Comparison of ENCODE assay signal across 1 cellular context in the genomic region with DNA sequence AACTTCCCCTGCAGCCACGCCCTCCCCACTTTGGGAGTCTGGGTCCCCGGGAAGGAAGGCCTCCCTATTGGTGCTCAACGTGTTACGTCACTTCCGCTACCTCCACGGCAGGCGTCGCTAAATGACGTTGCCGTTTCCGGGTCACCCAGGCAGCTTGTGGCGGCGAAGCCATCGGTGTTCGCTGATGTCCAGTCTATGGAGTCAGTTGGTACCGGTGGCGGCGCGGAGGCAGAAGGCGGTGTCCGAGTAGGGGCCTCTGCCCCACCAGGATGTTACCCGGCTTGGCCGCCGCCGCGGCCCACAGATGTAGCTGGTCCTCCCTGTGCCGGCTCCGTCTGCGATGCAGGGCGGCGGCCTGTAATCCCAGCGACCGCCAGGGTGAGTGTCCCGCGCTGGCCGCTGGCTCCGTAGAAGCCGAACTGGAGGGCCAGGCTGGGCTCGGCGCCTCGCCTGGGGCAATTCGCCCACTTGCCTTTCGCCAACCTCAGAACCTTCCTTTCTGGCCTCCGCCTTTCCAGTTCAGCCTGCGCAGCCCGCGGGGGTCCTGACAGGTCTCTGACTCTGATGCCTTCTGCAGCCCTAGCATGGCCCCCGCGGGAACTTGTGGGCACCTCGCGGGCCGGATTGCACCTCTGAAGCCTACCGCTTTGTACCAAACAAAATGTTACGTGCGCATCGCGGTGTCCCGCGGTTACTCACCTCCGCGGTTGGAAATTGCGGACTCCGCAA.
TF ChIP-seq lines count a peak whose summit lies in the region.

Gene SLC30A9, plus strand, starts transcription at position 148 of the 729 bp plus-strand sequence. Its CDS starts 122 bp downstream, at position 270.

TF ChIP-seq in HEK293, 187 proteins besides CTCF, POLR2A, EP300 and RAD21 (continued from another document):
- TF ChIP-seq REST (tag by site-specific recombination; IDR thresholded peaks at IDR 0.05): no peak
- TF ChIP-seq SP7 (tag by site-specific recombination; IDR thresholded peaks at IDR 0.05): peak; percentile 37; the same call in 1 of the 2 replicates
- TF ChIP-seq KLF1 (tag by site-specific recombination; IDR thresholded peaks at IDR 0.05): peak; percentile 20; the same call in 1 of the 2 replicates
- 0 out of 2 replicates have a peak, but pooled peaks have one; percentile 17 for TF ChIP-seq YY1 (tag by site-specific recombination; IDR thresholded peaks at IDR 0.05)
- peak; percentile 52; the same call in 1 of the 2 replicates for TF ChIP-seq ELK4 (IDR thresholded peaks at IDR 0.05; ENCODE audit: borderline replicate concordance, low read depth, low read length)
- TF ChIP-seq KLF9 (tag by site-specific recombination; IDR thresholded peaks at IDR 0.05; ENCODE audit: low read depth): peak; percentile 83; the same call in 1 of the 2 replicates
- TF ChIP-seq GLIS1 (tag by site-specific recombination; IDR thresholded peaks at IDR 0.05): peak; percentile 19; the same call in 1 of the 2 replicates
- TF ChIP-seq ZEB2 (tag by site-specific recombination; IDR thresholded peaks at IDR 0.05): peak; percentile 39; the same call in 1 of the 2 replicates
- TF ChIP-seq ZFP37 (tag by site-specific recombination; IDR thresholded peaks at IDR 0.05): 0 out of 2 replicates have a peak, but pooled peaks have one; percentile 12
- TF ChIP-seq ZSCAN30 (tag by site-specific recombination; IDR thresholded peaks at IDR 0.05): peak; percentile 63; the same call in 1 of the 2 replicates
- TF ChIP-seq ZNF626 (tag by site-specific recombination; IDR thresholded peaks at IDR 0.05): no peak
- TF ChIP-seq GLIS2 (tag by site-specific recombination; IDR thresholded peaks at IDR 0.05): peak; percentile 56; the same call in 1 of the 2 replicates
- peak; percentile 43; the same call in 1 of the 2 replicates for TF ChIP-seq ZNF76 (tag by site-specific recombination; IDR thresholded peaks at IDR 0.05; ENCODE audit: borderline replicate concordance, low read depth)
- peak; percentile 36; the same call in 1 of the 2 replicates for TF ChIP-seq PATZ1 (tag by site-specific recombination; IDR thresholded peaks at IDR 0.05)
- TF ChIP-seq, protein P1, sequence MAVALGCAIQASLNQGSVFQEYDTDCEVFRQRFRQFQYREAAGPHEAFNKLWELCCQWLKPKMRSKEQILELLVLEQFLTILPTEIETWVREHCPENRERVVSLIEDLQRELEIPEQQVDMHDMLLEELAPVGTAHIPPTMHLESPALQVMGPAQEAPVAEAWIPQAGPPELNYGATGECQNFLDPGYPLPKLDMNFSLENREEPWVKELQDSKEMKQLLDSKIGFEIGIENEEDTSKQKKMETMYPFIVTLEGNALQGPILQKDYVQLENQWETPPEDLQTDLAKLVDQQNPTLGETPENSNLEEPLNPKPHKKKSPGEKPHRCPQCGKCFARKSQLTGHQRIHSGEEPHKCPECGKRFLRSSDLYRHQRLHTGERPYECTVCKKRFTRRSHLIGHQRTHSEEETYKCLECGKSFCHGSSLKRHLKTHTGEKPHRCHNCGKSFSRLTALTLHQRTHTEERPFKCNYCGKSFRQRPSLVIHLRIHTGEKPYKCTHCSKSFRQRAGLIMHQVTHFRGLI (tag by site-specific recombination; IDR thresholded peaks at IDR 0.05): peak; percentile 80
- TF ChIP-seq WT1 (tag by site-specific recombination; IDR thresholded peaks at IDR 0.05): peak; percentile 33; the same call in 1 of the 2 replicates
- peak; percentile 51; the same call in 1 of the 2 replicates for TF ChIP-seq ZXDB (tag by site-specific recombination; IDR thresholded peaks at IDR 0.05)
- TF ChIP-seq, protein P2, sequence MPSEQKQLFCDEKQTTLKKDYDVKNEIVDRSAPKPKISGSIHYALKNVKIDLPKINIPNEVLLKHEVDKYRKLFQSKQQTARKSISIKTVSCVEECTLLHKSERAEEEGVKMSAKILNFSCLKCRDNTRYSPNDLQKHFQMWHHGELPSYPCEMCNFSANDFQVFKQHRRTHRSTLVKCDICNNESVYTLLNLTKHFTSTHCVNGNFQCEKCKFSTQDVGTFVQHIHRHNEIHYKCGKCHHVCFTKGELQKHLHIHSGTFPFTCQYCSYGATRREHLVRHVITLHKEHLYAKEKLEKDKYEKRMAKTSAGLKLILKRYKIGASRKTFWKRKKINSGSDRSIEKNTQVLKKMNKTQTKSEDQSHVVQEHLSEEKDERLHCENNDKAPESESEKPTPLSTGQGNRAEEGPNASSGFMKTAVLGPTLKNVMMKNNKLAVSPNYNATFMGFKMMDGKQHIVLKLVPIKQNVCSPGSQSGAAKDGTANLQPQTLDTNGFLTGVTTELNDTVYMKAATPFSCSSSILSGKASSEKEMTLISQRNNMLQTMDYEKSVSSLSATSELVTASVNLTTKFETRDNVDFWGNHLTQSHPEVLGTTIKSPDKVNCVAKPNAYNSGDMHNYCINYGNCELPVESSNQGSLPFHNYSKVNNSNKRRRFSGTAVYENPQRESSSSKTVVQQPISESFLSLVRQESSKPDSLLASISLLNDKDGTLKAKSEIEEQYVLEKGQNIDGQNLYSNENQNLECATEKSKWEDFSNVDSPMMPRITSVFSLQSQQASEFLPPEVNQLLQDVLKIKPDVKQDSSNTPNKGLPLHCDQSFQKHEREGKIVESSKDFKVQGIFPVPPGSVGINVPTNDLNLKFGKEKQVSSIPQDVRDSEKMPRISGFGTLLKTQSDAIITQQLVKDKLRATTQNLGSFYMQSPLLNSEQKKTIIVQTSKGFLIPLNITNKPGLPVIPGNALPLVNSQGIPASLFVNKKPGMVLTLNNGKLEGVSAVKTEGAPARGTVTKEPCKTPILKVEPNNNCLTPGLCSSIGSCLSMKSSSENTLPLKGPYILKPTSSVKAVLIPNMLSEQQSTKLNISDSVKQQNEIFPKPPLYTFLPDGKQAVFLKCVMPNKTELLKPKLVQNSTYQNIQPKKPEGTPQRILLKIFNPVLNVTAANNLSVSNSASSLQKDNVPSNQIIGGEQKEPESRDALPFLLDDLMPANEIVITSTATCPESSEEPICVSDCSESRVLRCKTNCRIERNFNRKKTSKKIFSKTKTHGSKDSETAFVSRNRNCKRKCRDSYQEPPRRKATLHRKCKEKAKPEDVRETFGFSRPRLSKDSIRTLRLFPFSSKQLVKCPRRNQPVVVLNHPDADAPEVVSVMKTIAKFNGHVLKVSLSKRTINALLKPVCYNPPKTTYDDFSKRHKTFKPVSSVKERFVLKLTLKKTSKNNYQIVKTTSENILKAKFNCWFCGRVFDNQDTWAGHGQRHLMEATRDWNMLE (tag by site-specific recombination; conservative IDR thresholded peaks at IDR 0.05; ENCODE audit: low read depth): peak; percentile 80
- peak; percentile 81 for TF ChIP-seq SP2 (tag by site-specific recombination; IDR thresholded peaks at IDR 0.05)
- peak; percentile 99 for TF ChIP-seq ZNF629 (tag by site-specific recombination; IDR thresholded peaks at IDR 0.05)
- TF ChIP-seq ZBTB21 (tag by site-specific recombination; IDR thresholded peaks at IDR 0.05): peak; percentile 98
- TF ChIP-seq GFI1B (tag by site-specific recombination; IDR thresholded peaks at IDR 0.05): no peak
- TF ChIP-seq, protein P3, sequence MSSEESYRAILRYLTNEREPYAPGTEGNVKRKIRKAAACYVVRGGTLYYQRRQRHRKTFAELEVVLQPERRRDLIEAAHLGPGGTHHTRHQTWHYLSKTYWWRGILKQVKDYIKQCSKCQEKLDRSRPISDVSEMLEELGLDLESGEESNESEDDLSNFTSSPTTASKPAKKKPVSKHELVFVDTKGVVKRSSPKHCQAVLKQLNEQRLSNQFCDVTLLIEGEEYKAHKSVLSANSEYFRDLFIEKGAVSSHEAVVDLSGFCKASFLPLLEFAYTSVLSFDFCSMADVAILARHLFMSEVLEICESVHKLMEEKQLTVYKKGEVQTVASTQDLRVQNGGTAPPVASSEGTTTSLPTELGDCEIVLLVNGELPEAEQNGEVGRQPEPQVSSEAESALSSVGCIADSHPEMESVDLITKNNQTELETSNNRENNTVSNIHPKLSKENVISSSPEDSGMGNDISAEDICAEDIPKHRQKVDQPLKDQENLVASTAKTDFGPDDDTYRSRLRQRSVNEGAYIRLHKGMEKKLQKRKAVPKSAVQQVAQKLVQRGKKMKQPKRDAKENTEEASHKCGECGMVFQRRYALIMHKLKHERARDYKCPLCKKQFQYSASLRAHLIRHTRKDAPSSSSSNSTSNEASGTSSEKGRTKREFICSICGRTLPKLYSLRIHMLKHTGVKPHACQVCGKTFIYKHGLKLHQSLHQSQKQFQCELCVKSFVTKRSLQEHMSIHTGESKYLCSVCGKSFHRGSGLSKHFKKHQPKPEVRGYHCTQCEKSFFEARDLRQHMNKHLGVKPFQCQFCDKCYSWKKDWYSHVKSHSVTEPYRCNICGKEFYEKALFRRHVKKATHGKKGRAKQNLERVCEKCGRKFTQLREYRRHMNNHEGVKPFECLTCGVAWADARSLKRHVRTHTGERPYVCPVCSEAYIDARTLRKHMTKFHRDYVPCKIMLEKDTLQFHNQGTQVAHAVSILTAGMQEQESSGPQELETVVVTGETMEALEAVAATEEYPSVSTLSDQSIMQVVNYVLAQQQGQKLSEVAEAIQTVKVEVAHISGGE (tag by site-specific recombination; conservative IDR thresholded peaks at IDR 0.05; ENCODE audit: low read depth): peak; percentile 80
- TF ChIP-seq ATF2 (tag by site-specific recombination; IDR thresholded peaks at IDR 0.05; ENCODE audit: low read depth): peak; percentile 98
- peak; percentile 24 for TF ChIP-seq ZBTB26 (tag by site-specific recombination; optimal IDR thresholded peaks at IDR 0.05)
